Comparison of ENCODE assay signal across 14 cellular contexts in the genomic region with DNA sequence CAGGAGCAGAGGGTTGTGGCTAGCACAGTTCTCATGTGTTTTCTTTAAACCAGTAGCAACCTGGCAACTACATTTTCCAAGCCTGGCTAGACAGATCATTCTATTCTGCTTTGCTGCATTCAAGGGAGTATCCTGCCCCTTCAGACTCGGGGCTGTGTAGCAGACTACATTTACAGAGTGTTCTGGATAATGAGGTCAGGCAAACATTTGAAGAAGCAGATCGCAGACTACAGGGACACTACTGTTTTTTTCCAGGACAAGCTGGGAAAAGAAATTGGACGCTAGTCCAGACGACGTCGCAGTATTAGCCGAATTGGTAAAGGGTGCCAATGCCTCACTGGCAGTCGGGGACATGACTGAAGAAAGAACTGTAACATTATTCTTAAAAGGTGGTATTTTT.
DNase-seq lines count a peak whose midpoint lies in the region; ATAC-seq and TF ChIP-seq lines count a peak whose summit lies in the region.
"Had no signal": no experiment of that assay in that cellular context is flagged by ENCODE, and none has a peak within 500 bp of the region (broad histone marks: within the 10 kb centered on the region; RNA-seq: fewer than 3 reads in every experiment).

No MANE protein-coding gene starts in this region.

- WGBS in right lobe of liver (ENCODE audit: insufficient coverage, low coverage, low lambda C conversion rate, missing lambda C conversion rate): 31% methylated on average over 8 of the region's 8 CpGs
- 27 to 65% methylated on average over 8 of the region's 8 CpGs for WGBS in testis, 2 donors

- H3K9me3 ChIP-seq in right lobe of liver (no peaks in the 10 kb centered on the region), testis (no peaks in the 10 kb centered on the region)

- H3K4me1 ChIP-seq in right lobe of liver: peaks cover 0 to 33% (median 15%) of the 10 kb centered on the region in 4 donors
- H3K4me1 ChIP-seq in testis: no peaks in the 10 kb centered on the region

- TF ChIP-seq CTCF in VCaP (conservative IDR thresholded peaks at IDR 0.05): no peak
- no peak for TF ChIP-seq CTCF in right lobe of liver (IDR thresholded peaks at IDR 0.05)
- TF ChIP-seq CTCF in testis (IDR thresholded peaks at IDR 0.05): no peak

- ATAC-seq in right lobe of liver: peak; percentile 84 to 95 (median 88)
- no peak for ATAC-seq in GM21367 (IDR thresholded peaks at IDR 0.05; ENCODE audit: unreplicated experiment)

- H3K27ac ChIP-seq in VCaP: peak overlapping the region; percentile 34
- peak overlapping the region; percentile 54 to 70 (median 62) for H3K27ac ChIP-seq in right lobe of liver
- H3K27ac ChIP-seq in testis: no peak overlapping the region

- DNase-seq in cerebellum (ENCODE audit: low spot score): peak; percentile 8
- DNase-seq in right lobe of liver: peak in 1 of 3 donors; percentile 60
- peak; percentile 23 for DNase-seq in testis
- DNase-seq in activated naive CD4-positive, alpha-beta T cell treated with Interleukin-2 at 50 U/mL for 16 hours: no peak
- no peak for DNase-seq in Kasumi-1 (lab: John Stamatoyannopoulos, UW)
- DNase-seq in GDM1 (lab: John Stamatoyannopoulos, UW): no peak
- DNase-seq: DMS 273 treated with DMSO at 0.1 percent for 48 hours, H9, NCI-H146, NCI-H2081, NCI-H748 treated with DMSO at 0.1 percent for 48 hours, RPMI8226 had no signal

- no peaks in the 10 kb centered on the region for H3K27me3 ChIP-seq in right lobe of liver
- no peaks in the 10 kb centered on the region for H3K27me3 ChIP-seq in testis

- no peaks in the 10 kb centered on the region for H3K36me3 ChIP-seq in right lobe of liver
- H3K36me3 ChIP-seq in testis (ENCODE audit: low read depth, missing control alignments): no peaks in the 10 kb centered on the region

- intact Hi-C loops in right lobe of liver (cut with DNase I) (no loop called here), testis (cut with DNase I; ENCODE audit: low total_unique reads) (no loop called here)

- peak overlapping the region in 1 of 3 donors; percentile 1 for H3K4me3 ChIP-seq in right lobe of liver
- no peak overlapping the region for H3K4me3 ChIP-seq in testis

- TF ChIP-seq POLR2A in right lobe of liver (IDR thresholded peaks at IDR 0.05) (no peak), testis (IDR thresholded peaks at IDR 0.05) (no peak)

Comparison
In these comparisons a context has a peak if more than half of its experiments do, and no peak if none do; other contexts are left out.
1. H3K27ac ChIP-seq: peak in VCaP (single experiment) and right lobe of liver (3 of 3); none in testis (0 of 2).
2. DNase-seq: peak in cerebellum (single experiment) and testis (single experiment); none in activated naive CD4-positive, alpha-beta T cell treated with Interleukin-2 at 50 U/mL for 16 hours (single experiment), Kasumi-1 (0 of 2) and GDM1 (single experiment).